ENCODE assay signal across 13 cellular contexts in the genomic region with DNA sequence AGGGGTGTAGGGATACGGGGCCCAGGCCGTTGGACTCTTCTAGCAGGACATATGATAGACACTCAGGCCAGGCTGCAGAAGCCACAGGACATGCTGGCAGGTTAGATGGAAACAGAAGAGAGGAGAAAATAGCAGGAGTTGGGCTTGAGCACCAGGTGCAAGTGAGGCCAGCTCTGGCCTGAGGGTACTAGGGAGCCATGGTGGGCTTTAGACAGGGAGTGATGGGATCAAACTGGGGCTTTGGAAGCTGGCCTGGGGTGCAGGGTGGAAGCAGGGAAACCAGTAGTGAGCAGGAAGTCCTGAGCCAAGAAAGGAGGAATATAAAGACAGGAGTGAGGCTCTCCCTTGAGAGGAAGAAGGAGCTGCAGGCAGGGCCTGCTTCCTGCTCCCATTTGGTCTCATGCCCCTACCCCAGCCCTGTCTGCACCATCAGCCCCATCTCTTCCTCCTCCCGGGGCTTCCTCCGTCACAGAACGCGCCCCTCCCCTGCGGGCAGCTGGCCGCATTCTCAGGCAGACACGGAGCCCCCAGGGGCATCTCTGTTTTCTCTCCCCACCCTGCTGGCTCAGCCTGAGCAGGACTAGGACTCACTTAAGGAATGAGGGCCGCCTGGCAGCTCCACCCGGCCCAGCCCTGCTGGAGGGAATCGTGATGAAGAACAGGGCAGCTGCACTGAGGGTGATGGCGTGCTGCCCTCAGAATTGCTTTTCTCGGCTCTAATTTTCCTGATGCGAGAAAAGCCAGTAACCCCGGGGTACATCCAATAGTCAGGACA.
A peak's percentile ranks its signal among the peaks of the same experiment; 100 is the strongest.
DNase-seq lines count a peak whose midpoint lies in the region; ATAC-seq lines count a peak whose summit lies in the region.
"Had no signal": no experiment of that assay in that cellular context is flagged by ENCODE, and none has a peak within 500 bp of the region (broad histone marks: within the 10 kb centered on the region; RNA-seq: fewer than 3 reads in every experiment).

No MANE protein-coding gene starts in this region.

- WGBS in GM23248 (ENCODE audit: low coverage in 1 of 2, low lambda C conversion rate in 2 of 2, missing lambda C conversion rate in 2 of 2), 2 experiments = 39 to 50% methylated on average over 16 of the region's 16 CpGs

- H4K20me1 ChIP-seq in GM23248 (ENCODE audit: insufficient read depth) = no peaks in the 10 kb centered on the region

- H3K27me3 ChIP-seq in GM23248 (replicated peaks; ENCODE audit: insufficient read depth) (no peaks in the 10 kb centered on the region), skeletal muscle satellite cell (ENCODE audit: control insufficient read depth, insufficient read depth, low read length) (no peaks in the 10 kb centered on the region)
- H3K27me3 ChIP-seq: breast epithelium had no signal

- H3K79me2 ChIP-seq in GM23248 (ENCODE audit: insufficient read depth) = no peaks in the 10 kb centered on the region; the same call in 1 of the 2 replicates

- in situ Hi-C loops in GM23248 (cut with MboI) = no loop called here

- ATAC-seq in HG03196 (IDR thresholded peaks at IDR 0.05; ENCODE audit: unreplicated experiment) = no peak

- H3K9me3 ChIP-seq in GM23248 (ENCODE audit: low read depth) (no peaks in the 10 kb centered on the region), skeletal muscle satellite cell (replicated peaks; ENCODE audit: low read length) (no peaks in the 10 kb centered on the region)
- H3K9me3 ChIP-seq: breast epithelium had no signal

- DNase-seq in GM23248 (peak; percentile 14), dedifferentiated amniotic fluid mesenchymal stem cell (ENCODE audit: extremely low spot score) (peak; percentile 33), islet precursor cell (peak; percentile 84), mesenteric fat pad (ENCODE audit: low spot score) (no peak), activated T-cell treated with anti-CD3 and anti-CD28 coated beads for 4 hours (no peak)
- no peak for DNase-seq in effector CD8-positive, alpha-beta T cell (lab: John Stamatoyannopoulos, UW)
- DNase-seq: activated CD8-positive, alpha-beta memory T cell treated with anti-CD3 and anti-CD28 coated beads, Interleukin-2, amount 50 U/mL, for 4 hours; activated naive CD4-positive, alpha-beta T cell treated with anti-CD3 and anti-CD28 coated beads, Interleukin-2, amount 50 U/mL, for 16 hours; NCI-H2081 treated with DMSO at 0.1 percent for 48 hours had no signal

- H3K9me2 ChIP-seq in GM23248 (ENCODE audit: insufficient read depth) = no peaks in the 10 kb centered on the region

- H3K9ac ChIP-seq in GM23248 (no peak overlapping the region), skeletal muscle satellite cell (ENCODE audit: low read depth, low read length) (peak overlapping the region; percentile 12)

- H3K36me3 ChIP-seq in GM23248 (ENCODE audit: low read depth) = no peaks in the 10 kb centered on the region
- no peaks in the 10 kb centered on the region for H3K36me3 ChIP-seq in skeletal muscle satellite cell (ENCODE audit: insufficient read depth, low read length)
- H3K36me3 ChIP-seq: breast epithelium had no signal

- H3K4me2 ChIP-seq in GM23248 (ENCODE audit: unreplicated experiment) (no peak overlapping the region), skeletal muscle satellite cell (ENCODE audit: low read length) (peak overlapping the region; percentile 19)

- no peak overlapping the region for H3K27ac ChIP-seq in GM23248
- H3K27ac ChIP-seq: RWPE1 had no signal

- H3K4me1 ChIP-seq in GM23248 (ENCODE audit: insufficient read depth) = no peaks in the 10 kb centered on the region
- H3K4me1 ChIP-seq in skeletal muscle satellite cell (ENCODE audit: control insufficient read depth, insufficient read depth, low read length) = peaks cover 14% of the 10 kb centered on the region

- no peak overlapping the region for H2AFZ ChIP-seq in GM23248

- H3K4me3 ChIP-seq in GM23248 = no peak overlapping the region
- H3K4me3 ChIP-seq in skeletal muscle satellite cell (ENCODE audit: low read length) = no peak overlapping the region
- H3K4me3 ChIP-seq: breast epithelium had no signal

- no peaks in the 10 kb centered on the region for H3F3A ChIP-seq in GM23248 (ENCODE audit: insufficient read depth)

Comparison
In these comparisons a context has a peak if more than half of its experiments do, and no peak if none do; other contexts are left out.
1. DNase-seq: peak in GM23248 (single experiment), dedifferentiated amniotic fluid mesenchymal stem cell (single experiment) and islet precursor cell (single experiment); none in effector CD8-positive, alpha-beta T cell (single experiment), mesenteric fat pad (single experiment) and activated T-cell treated with anti-CD3 and anti-CD28 coated beads for 4 hours (single experiment).